In the genomic region with DNA sequence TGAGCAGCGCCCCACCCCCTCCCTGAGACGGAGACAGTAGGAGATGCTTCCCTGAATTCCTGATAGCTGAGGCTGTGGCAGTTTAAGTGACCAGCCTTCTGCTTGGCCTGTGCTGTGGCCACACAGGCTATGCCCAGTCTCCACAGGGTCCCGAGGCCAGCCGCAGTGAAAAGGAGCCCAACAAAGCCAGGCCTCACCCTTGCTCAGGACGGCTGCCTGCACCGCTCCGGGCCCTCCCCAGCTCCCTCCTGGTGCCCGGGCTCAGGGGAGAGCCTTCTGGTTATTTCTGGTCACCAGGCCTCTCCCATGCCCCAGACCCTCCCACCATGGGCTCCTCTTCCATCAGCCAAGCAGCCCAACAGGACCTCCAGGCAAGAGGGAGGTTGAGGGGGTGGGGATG, we compare ENCODE assay signal across 18 cellular contexts. TPM values are rescaled to one million over a fixed set of nuclear protein-coding genes. Genes with fewer than 3 reads are reported as not detected.
DNase-seq lines count a peak whose midpoint lies in the region; ATAC-seq and TF ChIP-seq lines count a peak whose summit lies in the region.
"Had no signal": no experiment of that assay in that cellular context is flagged by ENCODE, and none has a peak within 500 bp of the region (broad histone marks: within the 10 kb centered on the region; RNA-seq: fewer than 3 reads in every experiment).

No MANE protein-coding gene starts in this region.

- no peak overlapping the region for H2BK120ac ChIP-seq in neuronal stem cell (ENCODE audit: low read depth, low read length)

- no peak overlapping the region for H3K4ac ChIP-seq in neuronal stem cell (ENCODE audit: low read length)

- H3K18ac ChIP-seq in neuronal stem cell (ENCODE audit: low read length): peak overlapping the region; percentile 2

- H3K4me1 ChIP-seq in neuronal stem cell (ENCODE audit: control insufficient read depth in 2 of 2, insufficient read depth in 1 of 2, low read depth in 1 of 2, low read length in 2 of 2) (peaks cover 10 to 12% of the 10 kb centered on the region in 2 donors), prostate gland (replicated peaks) (peaks cover 42% of the 10 kb centered on the region)

- no peak for TF ChIP-seq POLR2A in prostate gland (IDR thresholded peaks at IDR 0.05)

- intact Hi-C loops in prostate gland (cut with DNase I): no loop called here

- H3K27me3 ChIP-seq in neuronal stem cell (ENCODE audit: control insufficient read depth in 3 of 3, insufficient read depth in 3 of 3, low read depth in 1 of 3, low read length in 3 of 3) (peaks cover 0 to 14% (median 0%) of the 10 kb centered on the region in 3 experiments), prostate gland (replicated peaks; ENCODE audit: insufficient read depth) (no peaks in the 10 kb centered on the region)

- no peak overlapping the region for H3K9ac ChIP-seq in neuronal stem cell (ENCODE audit: low read depth, low read length, poor library complexity)
- H3K9ac ChIP-seq: GM23248 had no signal

- H4K8ac ChIP-seq in neuronal stem cell (ENCODE audit: low read depth, low read length): peak overlapping the region; percentile 72

- DNase-seq in neuronal stem cell (ENCODE audit: low spot score) (no peak), prostate gland (ENCODE audit: low spot score) (no peak)
- DNase-seq: C1 segment of cervical spinal cord; CD4-positive, CD25-positive, alpha-beta regulatory T cell; CD8-positive, alpha-beta T cell; DMS153; DND-41; GM23248; H9 had no signal

- H3K9me3 ChIP-seq in neuronal stem cell (replicated peaks in 1 of 2; ENCODE audit: control insufficient read depth in 2 of 2, insufficient read depth in 1 of 2, low read depth in 1 of 2, low read length in 2 of 2): peaks cover 0 to 3% of the 10 kb centered on the region in 2 donors
- H3K9me3 ChIP-seq in prostate gland: no peaks in the 10 kb centered on the region
- H3K9me3 ChIP-seq: Caco-2 had no signal

- no peak overlapping the region for H4K91ac ChIP-seq in neuronal stem cell (ENCODE audit: low read depth, low read length, poor library complexity)

- H3K36me3 ChIP-seq in neuronal stem cell (replicated peaks in 1 of 2; ENCODE audit: control insufficient read depth in 2 of 2, insufficient read depth in 2 of 2, low read length in 2 of 2): no peaks in the 10 kb centered on the region
- no peaks in the 10 kb centered on the region for H3K36me3 ChIP-seq in prostate gland

- H3K27ac ChIP-seq in C4-2B (peak overlapping the region; percentile 63; the same call in 1 of the 2 replicates), VCaP (peak overlapping the region; percentile 56; the same call in 1 of the 2 replicates), neuronal stem cell (replicated peaks; ENCODE audit: low read length) (no peak overlapping the region), prostate gland (peak overlapping the region; percentile 81 to 88)
- H3K27ac ChIP-seq: GM23248 had no signal

- H3K79me1 ChIP-seq in neuronal stem cell (ENCODE audit: low read depth, low read length): no peaks in the 10 kb centered on the region

- no CpG with 5 or more reads among the region's 8 CpGs for WGBS in neuronal stem cell (ENCODE audit: extremely low coverage in 2 of 2, insufficient read length in 2 of 2, insufficient replicate concordance in 1 of 2), 2 donors
- WGBS in prostate gland: 97% methylated on average over 8 of the region's 8 CpGs

- peak overlapping the region; percentile 84 for H2BK15ac ChIP-seq in neuronal stem cell (ENCODE audit: low read length)

- ATAC-seq in HG02623 (IDR thresholded peaks at IDR 0.05; ENCODE audit: unreplicated experiment): no peak
- no peak for ATAC-seq in GM19035 (IDR thresholded peaks at IDR 0.05; ENCODE audit: unreplicated experiment)
- ATAC-seq in GM21737 (IDR thresholded peaks at IDR 0.05; ENCODE audit: unreplicated experiment): no peak
- ATAC-seq: CD8-positive, alpha-beta T cell; HCT116 had no signal

- H3K4me2 ChIP-seq in neuronal stem cell (ENCODE audit: insufficient read depth, low read length, poor library complexity, severe bottlenecking): no peak overlapping the region

- no peak for TF ChIP-seq CTCF in C4-2B (conservative IDR thresholded peaks at IDR 0.05)
- TF ChIP-seq CTCF in VCaP (conservative IDR thresholded peaks at IDR 0.05): no peak
- TF ChIP-seq CTCF in prostate gland (IDR thresholded peaks at IDR 0.05): no peak

- H3K14ac ChIP-seq in neuronal stem cell (ENCODE audit: low read length): no peak overlapping the region

- no peak overlapping the region for H3K23ac ChIP-seq in neuronal stem cell (ENCODE audit: low read depth, low read length, poor library complexity)

- H2BK12ac ChIP-seq in neuronal stem cell (ENCODE audit: low read length): no peak overlapping the region

- no peak overlapping the region for H3K4me3 ChIP-seq in neuronal stem cell (ENCODE audit: low read length in 2 of 2)
- H3K4me3 ChIP-seq in prostate gland: no peak overlapping the region
- H3K4me3 ChIP-seq: GM23248 had no signal

- H2AK5ac ChIP-seq in neuronal stem cell (ENCODE audit: low read depth, low read length): peak overlapping the region; percentile 85

- H2BK5ac ChIP-seq in neuronal stem cell (ENCODE audit: low read length): peak overlapping the region; percentile 9

- no peak overlapping the region for H2AFZ ChIP-seq in neuronal stem cell (ENCODE audit: low read length)
- H2AFZ ChIP-seq: GM23248 had no signal

RNA-seq across cellular contexts. Expression of a gene that starts 28.8 kb away (rescaled TPM):
- 1.5 TPM for polyA plus RNA-seq in neuronal stem cell (2013, experiment 1 of 2)
- polyA plus RNA-seq in neuronal stem cell (2013, experiment 2 of 2): 1.4 TPM
- total RNA-seq in prostate gland: 1 to 10 TPM in 1 of 2 donors, under 1 TPM in 1; 0.09 to 1.2 TPM
- total RNA-seq: A172; CD4-positive, CD25-positive, alpha-beta regulatory T cell; CD8-positive, alpha-beta T cell; H4 had no signal
- polyA plus RNA-seq: CD4-positive, CD25-positive, alpha-beta regulatory T cell; GM23248 had no signal

RNA-seq across cellular contexts. Expression of a gene that starts 43.5 kb away (rescaled TPM):
- polyA plus RNA-seq in neuronal stem cell (2013, experiment 1 of 2): 2.5 TPM
- polyA plus RNA-seq in neuronal stem cell (2013, experiment 2 of 2): 2.3 TPM
- total RNA-seq in prostate gland: 100 to 1,000 TPM; 114 to 199 TPM
- total RNA-seq: CD8-positive, alpha-beta T cell had no signal
- polyA plus RNA-seq: CD4-positive, CD25-positive, alpha-beta regulatory T cell had no signal
